20 cellular contexts compared by ENCODE assay signal in genomic region chr17:33664116-33664840, GRCh38.
"Had no signal": no experiment of that assay in that cellular context is flagged by ENCODE, and none has a peak within 500 bp of the region (broad histone marks: within the 10 kb centered on the region; RNA-seq: fewer than 3 reads in every experiment).

No MANE protein-coding gene starts in this region.

- ATAC-seq: left cardiac atrium; left lung; lower lobe of right lung; naive thymus-derived CD8-positive, alpha-beta T cell; pancreas; right cardiac atrium; sciatic nerve; stimulated activated effector memory CD8-positive, alpha-beta T cell treated with anti-CD3 and anti-CD28 coated beads, Interleukin-12 subunit alpha, Interleukin-12 subunit beta, amount 100 ng/mL, for 72 hours had no signal

- FAIRE-seq: keratinocyte, pancreas had no signal

- DNase-seq: kidney glomerular epithelial cell; left cardiac atrium; left lung; lower lobe of right lung; mammary epithelial cell; mesenchymal stem cell; naive thymus-derived CD8-positive, alpha-beta T cell; nucleus accumbens; pancreas; posterior cingulate gyrus; retina; right cardiac atrium; stimulated activated CD4-positive, alpha-beta T cell treated with anti-CD3 and anti-CD28 coated beads, Interleukin-12 subunit alpha, Interleukin-12 subunit beta, amount 100 ng/mL, for 4 hours; stimulated activated CD4-positive, alpha-beta T cell treated with anti-CD3 and anti-CD28 coated beads, Interleukin-15, amount 100 ng/mL, for 24 hours; stimulated activated CD4-positive, alpha-beta T cell treated with anti-CD3 and anti-CD28 coated beads, Interleukin-4, amount 100 ng/mL, for 24 hours; stimulated activated naive CD4-positive, alpha-beta T cell; uterus had no signal
